Comparison of ENCODE assay signal across 17 cellular contexts in the genomic region with DNA sequence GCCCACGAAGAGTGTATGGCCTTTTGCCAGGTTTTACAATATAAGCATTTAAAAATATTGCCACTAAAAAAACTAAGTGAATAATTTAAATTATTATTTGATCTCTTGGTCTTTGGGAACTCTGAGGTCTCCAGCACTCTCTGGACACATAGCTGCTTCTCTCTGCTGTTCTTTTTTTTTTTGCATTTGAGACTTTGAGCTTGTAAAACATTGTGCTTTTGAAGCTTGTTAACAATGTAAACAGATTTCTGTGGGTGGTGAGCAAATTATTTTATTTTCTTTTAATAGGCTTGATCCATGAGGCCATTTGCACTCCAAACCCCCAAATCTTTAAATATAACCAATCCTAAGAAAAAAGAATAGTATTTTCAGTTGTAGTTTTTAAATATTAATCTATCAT. TPM values are rescaled to one million over a fixed set of nuclear protein-coding genes. Genes with fewer than 3 reads are reported as not detected.
DNase-seq lines count a peak whose midpoint lies in the region; ATAC-seq, FAIRE-seq and TF ChIP-seq lines count a peak whose summit lies in the region.
"Had no signal": no experiment of that assay in that cellular context is flagged by ENCODE, and none has a peak within 500 bp of the region (broad histone marks: within the 10 kb centered on the region; RNA-seq: fewer than 3 reads in every experiment).

No MANE protein-coding gene starts in this region.

- no peak overlapping the region for H3K27ac Mint-ChIP-seq in mesothelial cell of epicardium
- H3K27ac Mint-ChIP-seq: CD4-positive, alpha-beta memory T cell; GM23338; H9; HFFc6 had no signal

- intact Hi-C loops in HepG2 (cut with micrococcal nuclease; ENCODE audit: unreplicated experiment) = no loop called here

- no peak overlapping the region for H3K4me3 ChIP-seq in HepG2 (replicated peaks in 1 of 3; ENCODE audit: insufficient read depth in 1 of 3, low read depth in 2 of 3, low read length in 3 of 3)
- no peak overlapping the region for H3K4me3 ChIP-seq in osteoblast (ENCODE audit: insufficient read depth, low read length)
- H3K4me3 ChIP-seq: GM23338 had no signal

- no peaks in the 10 kb centered on the region for H3K27me3 Mint-ChIP-seq in mesothelial cell of epicardium (ENCODE audit: low read depth)
- H3K27me3 Mint-ChIP-seq: CD4-positive, alpha-beta memory T cell had no signal

- H3K27ac ChIP-seq in HepG2 (ENCODE audit: extremely low read length, insufficient read depth, low read length) (peak overlapping the region; percentile 28), osteoblast (ENCODE audit: low read depth, low read length) (no peak overlapping the region)

- no peak for TF ChIP-seq EP300 in HepG2 (IDR thresholded peaks at IDR 0.05; ENCODE audit: low read depth in 2 of 2, low read length in 2 of 2)
- TF ChIP-seq EP300 in HepG2 (CRISPR knock-in tag; IDR thresholded peaks at IDR 0.05; ENCODE audit: borderline replicate concordance) = no peak

- H3K9me3 ChIP-seq in HepG2 (ENCODE audit: low read length) (no peaks in the 10 kb centered on the region), osteoblast (ENCODE audit: low read depth, low read length) (no peaks in the 10 kb centered on the region)

- in situ Hi-C loops in HepG2 (cut with HindIII; ENCODE audit: extremely low pct_ligation_motif_present, low pct_unique_long_range_greater_than_20kb) = no loop called here

- H3K27me3 ChIP-seq in HepG2 (ENCODE audit: control insufficient read depth in 1 of 2, insufficient read depth in 2 of 2, low read length in 2 of 2) (no peaks in the 10 kb centered on the region), osteoblast (ENCODE audit: insufficient read depth, low read length) (no peaks in the 10 kb centered on the region)

- no peak overlapping the region for H3K4me3 Mint-ChIP-seq in mesothelial cell of epicardium
- H3K4me3 Mint-ChIP-seq: CD4-positive, alpha-beta memory T cell; GM23338; H9; HFFc6 had no signal

- 53% methylated on average over 1 of the region's 1 CpG for WGBS in HepG2 (ENCODE audit: low lambda C conversion rate)

- peaks cover 24% of the 10 kb centered on the region for H3K36me3 Mint-ChIP-seq in mesothelial cell of epicardium

- no TSS peak for BruUV-seq in HepG2 (replicated peaks; lab: Mats Ljungman, UMichigan)

- no peak overlapping the region for H3K9ac ChIP-seq in HepG2 (ENCODE audit: insufficient read depth, low read depth, low read length)

- POLR2A ChIA-PET in HepG2 (lab: Yijun Ruan, JAX) = interaction anchor here (1.0 kb wide), 1 partner anchor 42 kb away, joined by 3 read pairs; a partner anchor contains a TSS

- CTCF ChIA-PET in HepG2 (lab: Yijun Ruan, JAX; ENCODE audit: low intra/inter-chr PET ratio, low total read pairs) = no interaction called here

- TF ChIP-seq POLR2A in HepG2 (IDR thresholded peaks at IDR 0.05; ENCODE audit: insufficient read depth in 1 of 2, low read depth in 2 of 2, low read length in 2 of 2) = no peak

- TF ChIP-seq CTCF in HepG2 (CRISPR knock-in tag; IDR thresholded peaks at IDR 0.05) (no peak), osteoblast (IDR thresholded peaks at IDR 0.05; ENCODE audit: extremely low read depth, low read depth, low read length) (no peak), mesothelial cell of epicardium (IDR thresholded peaks at IDR 0.05; ENCODE audit: unreplicated experiment) (no peak)

- ATAC-seq in HepG2 = peak; percentile 70
- ATAC-seq: GM23338 had no signal

- no peaks in the 10 kb centered on the region for H4K20me1 ChIP-seq in HepG2 (ENCODE audit: insufficient read depth, low read length)
- no peaks in the 10 kb centered on the region for H4K20me1 ChIP-seq in osteoblast (ENCODE audit: insufficient read depth, low read length)

- H3K36me3 ChIP-seq in HepG2 (replicated peaks in 1 of 2; ENCODE audit: control insufficient read depth in 1 of 2, insufficient read depth in 2 of 2, low read length in 2 of 2) = peaks cover 8 to 54% of the 10 kb centered on the region in 2 experiments; a peak in 4 of 5 replicates
- H3K36me3 ChIP-seq in osteoblast (ENCODE audit: insufficient read depth, low read length) = peaks cover 29% of the 10 kb centered on the region

- TF ChIP-seq RAD21 in HepG2 (CRISPR knock-in tag; IDR thresholded peaks at IDR 0.05) = no peak

- no peak for DNase-seq in frontal cortex (ENCODE audit: low spot score in 2 of 2)
- peak; percentile 24 for DNase-seq in HepG2 (ENCODE audit: low spot score)
- peak; percentile 5 for DNase-seq in osteoblast (ENCODE audit: insufficient read length, low spot score, missing footprints)
- DNase-seq in OCI-M1 (lab: John Stamatoyannopoulos, UW) = no peak
- no peak for DNase-seq in mesothelial cell of epicardium (ENCODE audit: low spot score in 2 of 2, unreplicated experiment in 2 of 2)
- DNase-seq in HCEC 1CT = no peak
- DNase-seq: C1 segment of cervical spinal cord; Calu3; CD4-positive, alpha-beta memory T cell; COR-L47; DMS53; DMS79 treated with DMSO at 0.1 percent for 48 hours; GF-D8; H9; HFFc6 had no signal

- peaks cover 15% of the 10 kb centered on the region for H3K4me1 ChIP-seq in HepG2 (ENCODE audit: insufficient read depth, low read length)
- peaks cover 9% of the 10 kb centered on the region for H3K4me1 ChIP-seq in osteoblast (ENCODE audit: insufficient read depth, low read length)

- H3K9me3 Mint-ChIP-seq in mesothelial cell of epicardium = no peaks in the 10 kb centered on the region
- H3K9me3 Mint-ChIP-seq: CD4-positive, alpha-beta memory T cell; GM23338; H9; HFFc6 had no signal

- H2AFZ ChIP-seq in HepG2 (ENCODE audit: low read length) (no peak overlapping the region), osteoblast (ENCODE audit: low read length) (no peak overlapping the region)
- H2AFZ ChIP-seq: GM23338 had no signal

- H3K79me2 ChIP-seq in HepG2 (ENCODE audit: insufficient read depth, low read length) (no peaks in the 10 kb centered on the region), osteoblast (ENCODE audit: insufficient read depth, low read length) (no peaks in the 10 kb centered on the region)

- peaks cover 9% of the 10 kb centered on the region for H3K4me1 Mint-ChIP-seq in mesothelial cell of epicardium

- no peak overlapping the region for H3K4me2 ChIP-seq in HepG2 (ENCODE audit: low read depth, low read length)
- no peak overlapping the region for H3K4me2 ChIP-seq in osteoblast (ENCODE audit: insufficient read depth, low read length)
- H3K4me2 ChIP-seq: GM23338 had no signal

- peak; percentile 31 for FAIRE-seq in frontal cortex (lab: Jason Lieb, UNC)
- FAIRE-seq in HepG2 (lab: Jason Lieb, UNC) = no peak
- FAIRE-seq: GM12892 had no signal

RNA-seq across cellular contexts. Expression of a gene that starts 42.0 kb away (rescaled TPM):
- total RNA-seq in frontal cortex (70.5 TPM), HepG2 (2016; rRNA removed; fragmentation: Illumina TruSeq; extraction: Trizol) (30.0 and 35.3 TPM in 2 replicates), osteoblast (32.6 and 37.7 TPM in 2 replicates), mesothelial cell of epicardium (21.5 to 23.1 TPM (median 22.4 TPM) in 3 replicates)
- total RNA-seq in HepG2 (2016; cell fraction: cytosol; rRNA removed; fragmentation: Illumina TruSeq; extraction: Trizol; ENCODE audit: low read depth) = 26.5 and 32.7 TPM in 2 replicates
- 30.5 and 35.1 TPM in 2 replicates for total RNA-seq in HepG2 (2016; cell fraction: insoluble cytoplasmic fraction; rRNA removed; fragmentation: Illumina TruSeq; extraction: Trizol)
- 21.8 and 25.2 TPM in 2 replicates for total RNA-seq in HepG2 (2016; cell fraction: membrane; rRNA removed; fragmentation: Illumina TruSeq; extraction: Trizol)
- 44.6 and 46.6 TPM in 2 replicates for total RNA-seq in HepG2 (2016; cell fraction: nucleus; rRNA removed; fragmentation: Illumina TruSeq; extraction: Trizol)
- 13.7 and 13.8 TPM in 2 replicates for polyA plus RNA-seq in HepG2 (2011; rRNA removed)
- polyA plus RNA-seq in HepG2 (2011; cell fraction: cytosol; rRNA removed) = 5.4 and 7.3 TPM in 2 replicates
- 14.2 and 21.4 TPM in 2 replicates for polyA plus RNA-seq in HepG2 (2011; cell fraction: nucleus; rRNA removed)
- polyA plus RNA-seq in HepG2 (2012) = 12.1 and 13.8 TPM in 2 replicates
- 2.4 and 2.6 TPM in 2 replicates for polyA plus RNA-seq in HepG2 (2016; cell fraction: cytosol; fragmentation: Illumina TruSeq; extraction: Trizol; ENCODE audit: low read depth)
- polyA plus RNA-seq in HepG2 (2016; cell fraction: insoluble cytoplasmic fraction; fragmentation: Illumina TruSeq; extraction: Trizol; ENCODE audit: low read depth) = 23.4 and 23.9 TPM in 2 replicates
- 6.3 and 7.2 TPM in 2 replicates for polyA plus RNA-seq in HepG2 (2016; cell fraction: membrane; fragmentation: Illumina TruSeq; extraction: Trizol; ENCODE audit: low read depth)
- polyA plus RNA-seq in HepG2 (2016; cell fraction: nucleus; fragmentation: Illumina TruSeq; extraction: Trizol; ENCODE audit: insufficient read depth, low read depth) = 43.8 and 46.2 TPM in 2 replicates
- 5.9 and 15.8 TPM in 2 replicates for polyA minus RNA-seq in HepG2 (2011; rRNA and poly(A)+ RNA removed; ENCODE audit: low replicate concordance)
- 14.3 and 20.7 TPM in 2 replicates for polyA minus RNA-seq in HepG2 (2011; cell fraction: cytosol; rRNA and poly(A)+ RNA removed)
- 64.5 and 78.1 TPM in 2 replicates for polyA minus RNA-seq in HepG2 (2011; cell fraction: nucleus; rRNA and poly(A)+ RNA removed)

RNA-seq across cellular contexts. Expression of a gene that starts 42.2 kb away (rescaled TPM):
- total RNA-seq in frontal cortex = 23.2 TPM
- total RNA-seq in HepG2 (2016; rRNA removed; fragmentation: Illumina TruSeq; extraction: Trizol) = 68.2 and 89.8 TPM in 2 replicates
- total RNA-seq in HepG2 (2016; cell fraction: cytosol; rRNA removed; fragmentation: Illumina TruSeq; extraction: Trizol; ENCODE audit: low read depth) = 58.1 and 65.6 TPM in 2 replicates
- total RNA-seq in HepG2 (2016; cell fraction: insoluble cytoplasmic fraction; rRNA removed; fragmentation: Illumina TruSeq; extraction: Trizol) = 68.4 and 92.8 TPM in 2 replicates
- total RNA-seq in HepG2 (2016; cell fraction: membrane; rRNA removed; fragmentation: Illumina TruSeq; extraction: Trizol) = 43.4 and 53.8 TPM in 2 replicates
- total RNA-seq in HepG2 (2016; cell fraction: nucleus; rRNA removed; fragmentation: Illumina TruSeq; extraction: Trizol) = 39.4 and 45.4 TPM in 2 replicates
- polyA plus RNA-seq in HepG2 (2011; rRNA removed) = 9.9 and 18.6 TPM in 2 replicates
- polyA plus RNA-seq in HepG2 (2011; cell fraction: cytosol; rRNA removed) = 6.5 and 8.9 TPM in 2 replicates
- 7.2 and 8.0 TPM in 2 replicates for polyA plus RNA-seq in HepG2 (2011; cell fraction: nucleus; rRNA removed)
- 10.5 and 21.7 TPM in 2 replicates for polyA plus RNA-seq in HepG2 (2012)
- 14.6 and 19.9 TPM in 2 replicates for polyA plus RNA-seq in HepG2 (2016; cell fraction: cytosol; fragmentation: Illumina TruSeq; extraction: Trizol; ENCODE audit: low read depth)
- 57.8 and 61.8 TPM in 2 replicates for polyA plus RNA-seq in HepG2 (2016; cell fraction: insoluble cytoplasmic fraction; fragmentation: Illumina TruSeq; extraction: Trizol; ENCODE audit: low read depth)
- 29.4 and 30.5 TPM in 2 replicates for polyA plus RNA-seq in HepG2 (2016; cell fraction: membrane; fragmentation: Illumina TruSeq; extraction: Trizol; ENCODE audit: low read depth)
- 50.6 and 52.1 TPM in 2 replicates for polyA plus RNA-seq in HepG2 (2016; cell fraction: nucleus; fragmentation: Illumina TruSeq; extraction: Trizol; ENCODE audit: insufficient read depth, low read depth)
- 12.2 and 23.7 TPM in 2 replicates for polyA minus RNA-seq in HepG2 (2011; rRNA and poly(A)+ RNA removed; ENCODE audit: low replicate concordance)
- 16.2 and 17.8 TPM in 2 replicates for polyA minus RNA-seq in HepG2 (2011; cell fraction: cytosol; rRNA and poly(A)+ RNA removed)
- 30.9 and 35.8 TPM in 2 replicates for polyA minus RNA-seq in HepG2 (2011; cell fraction: nucleus; rRNA and poly(A)+ RNA removed)
- total RNA-seq in osteoblast = 20.9 and 23.9 TPM in 2 replicates
- total RNA-seq in mesothelial cell of epicardium = 39.6 to 42.0 TPM (median 41.6 TPM) in 3 replicates

RNA-seq across cellular contexts. Expression of a gene that starts 46.3 kb away (rescaled TPM):
- 10.2 TPM for total RNA-seq in frontal cortex
- 0.34 and 0.42 TPM in 2 replicates for total RNA-seq in HepG2 (2016; rRNA removed; fragmentation: Illumina TruSeq; extraction: Trizol)
- 0.30 and 0.53 TPM in 2 replicates for total RNA-seq in HepG2 (2016; cell fraction: cytosol; rRNA removed; fragmentation: Illumina TruSeq; extraction: Trizol; ENCODE audit: low read depth)
- 0.27 and 0.58 TPM in 2 replicates for total RNA-seq in HepG2 (2016; cell fraction: insoluble cytoplasmic fraction; rRNA removed; fragmentation: Illumina TruSeq; extraction: Trizol)
- 0.49 and 0.76 TPM in 2 replicates for total RNA-seq in HepG2 (2016; cell fraction: membrane; rRNA removed; fragmentation: Illumina TruSeq; extraction: Trizol)
- 0.22 and 0.85 TPM in 2 replicates for total RNA-seq in HepG2 (2016; cell fraction: nucleus; rRNA removed; fragmentation: Illumina TruSeq; extraction: Trizol)
- 0.13 and 0.51 TPM in 2 replicates for polyA plus RNA-seq in HepG2 (2011; rRNA removed)
- 0.40 and 0.75 TPM in 2 replicates for polyA plus RNA-seq in HepG2 (2011; cell fraction: cytosol; rRNA removed)
- polyA plus RNA-seq in HepG2 (2011; cell fraction: nucleus; rRNA removed) = 0.14 and 0.19 TPM in 2 replicates
- polyA plus RNA-seq in HepG2 (2012) = 0.23 and 0.25 TPM in 2 replicates
- 0.27 and 0.35 TPM in 2 replicates for polyA plus RNA-seq in HepG2 (2016; cell fraction: cytosol; fragmentation: Illumina TruSeq; extraction: Trizol; ENCODE audit: low read depth)
- polyA plus RNA-seq in HepG2 (2016; cell fraction: insoluble cytoplasmic fraction; fragmentation: Illumina TruSeq; extraction: Trizol; ENCODE audit: low read depth) = 0.56 and 0.59 TPM in 2 replicates
- polyA plus RNA-seq in HepG2 (2016; cell fraction: membrane; fragmentation: Illumina TruSeq; extraction: Trizol; ENCODE audit: low read depth) = 0.32 and 0.33 TPM in 2 replicates
- 0.43 and 0.75 TPM in 2 replicates for polyA plus RNA-seq in HepG2 (2016; cell fraction: nucleus; fragmentation: Illumina TruSeq; extraction: Trizol; ENCODE audit: insufficient read depth, low read depth)
- 0.52 and 4.2 TPM in 2 replicates for polyA minus RNA-seq in HepG2 (2011; rRNA and poly(A)+ RNA removed; ENCODE audit: low replicate concordance)
- polyA minus RNA-seq in HepG2 (2011; cell fraction: cytosol; rRNA and poly(A)+ RNA removed) = 0.40 and 0.97 TPM in 2 replicates
- polyA minus RNA-seq in HepG2 (2011; cell fraction: nucleus; rRNA and poly(A)+ RNA removed) = 0.25 and 0.77 TPM in 2 replicates
- 338 and 514 TPM in 2 replicates for total RNA-seq in osteoblast
- total RNA-seq in mesothelial cell of epicardium = 44.6 to 47.7 TPM (median 46.7 TPM) in 3 replicates

Comparison
In these comparisons a context has a peak if more than half of its experiments do, and no peak if none do; other contexts are left out.
1. DNase-seq: peak in HepG2 (single experiment) and osteoblast (single experiment); none in frontal cortex (0 of 2), OCI-M1 (single experiment), mesothelial cell of epicardium (0 of 2) and HCEC 1CT (single experiment).